1 cellular context compared by ENCODE assay signal in the genomic region with DNA sequence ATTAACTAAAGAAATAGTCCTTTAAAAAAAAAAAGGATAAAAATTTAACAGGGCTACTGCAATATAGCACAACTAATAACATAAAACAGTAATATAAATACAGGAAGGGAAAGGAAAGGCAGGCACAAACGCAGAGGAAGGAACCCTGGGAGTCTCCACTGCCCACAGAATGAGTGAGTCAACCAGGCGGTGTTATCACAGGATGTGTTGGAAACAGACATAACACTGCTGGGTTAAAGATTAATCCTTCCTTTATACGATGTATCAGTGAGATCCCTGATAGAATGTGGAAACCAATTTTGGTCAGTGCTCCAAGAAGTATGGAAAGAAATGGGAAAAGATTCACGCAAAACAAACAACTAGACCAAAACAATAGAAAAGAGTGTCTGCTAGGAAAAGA.
A peak's percentile ranks its signal among the peaks of the same experiment; 100 is the strongest.
TF ChIP-seq lines count a peak whose summit lies in the region.

No MANE protein-coding gene starts in this region.

TF ChIP-seq in HepG2, 621 proteins besides CTCF, POLR2A, EP300 and RAD21 (continues in another document):
- TF ChIP-seq IRX3 (CRISPR knock-in tag; IDR thresholded peaks at IDR 0.05; ENCODE audit: borderline replicate concordance, low read depth) (no peak), SMC3 (IDR thresholded peaks at IDR 0.05; ENCODE audit: low read length) (no peak), ZNF263 (CRISPR knock-in tag; IDR thresholded peaks at IDR 0.05) (no peak), ZNF513 (CRISPR knock-in tag; conservative IDR thresholded peaks at IDR 0.05) (no peak), HNRNPUL1 (IDR thresholded peaks at IDR 0.05; ENCODE audit: low read depth, low read length) (no peak), GTF2F1 (IDR thresholded peaks at IDR 0.05; ENCODE audit: low read length) (no peak), ZNF619 (CRISPR knock-in tag; IDR thresholded peaks at IDR 0.05) (no peak), JUND (CRISPR knock-in tag; IDR thresholded peaks at IDR 0.05) (no peak), NPAS2 (CRISPR knock-in tag; IDR thresholded peaks at IDR 0.05; ENCODE audit: borderline replicate concordance) (no peak), ZNF75D (CRISPR knock-in tag; IDR thresholded peaks at IDR 0.05; ENCODE audit: borderline replicate concordance) (no peak), HOXD1 (CRISPR knock-in tag; IDR thresholded peaks at IDR 0.05) (no peak), SAP130 (CRISPR knock-in tag; IDR thresholded peaks at IDR 0.05; ENCODE audit: low read depth) (peak; percentile 46; the same call in 1 of the 2 replicates), ZNF713 (CRISPR knock-in tag; IDR thresholded peaks at IDR 0.05) (no peak), BCL3 (CRISPR knock-in tag; IDR thresholded peaks at IDR 0.05) (no peak), ZNF224 (CRISPR knock-in tag; IDR thresholded peaks at IDR 0.05) (no peak), ATF7 (IDR thresholded peaks at IDR 0.05) (no peak), ATF7 (CRISPR knock-in tag; IDR thresholded peaks at IDR 0.05) (no peak), ZNF34 (CRISPR knock-in tag; IDR thresholded peaks at IDR 0.05; ENCODE audit: borderline replicate concordance) (no peak), FOXP4 (CRISPR knock-in tag; IDR thresholded peaks at IDR 0.05) (no peak), ZBTB26 (CRISPR knock-in tag; IDR thresholded peaks at IDR 0.05; ENCODE audit: borderline replicate concordance) (no peak), SNRNP70 (IDR thresholded peaks at IDR 0.05; ENCODE audit: low read depth, low read length) (no peak), GZF1 (CRISPR knock-in tag; IDR thresholded peaks at IDR 0.05) (no peak), MBNL3 (CRISPR knock-in tag; conservative IDR thresholded peaks at IDR 0.05) (no peak), ZNF83 (CRISPR knock-in tag; IDR thresholded peaks at IDR 0.05; ENCODE audit: borderline replicate concordance) (no peak), AKAP8 (CRISPR knock-in tag; IDR thresholded peaks at IDR 0.05) (no peak), GATAD2A (CRISPR knock-in tag; IDR thresholded peaks at IDR 0.05) (peak; percentile 43; the same call in 1 of the 2 replicates), ATF5 (CRISPR knock-in tag; IDR thresholded peaks at IDR 0.05; ENCODE audit: low read depth) (no peak), ZBTB38 (CRISPR knock-in tag; IDR thresholded peaks at IDR 0.05) (no peak), NR2C2 (CRISPR knock-in tag; IDR thresholded peaks at IDR 0.05; ENCODE audit: borderline replicate concordance) (no peak), KMT2A (CRISPR knock-in tag; IDR thresholded peaks at IDR 0.05) (no peak), MXD4 (CRISPR knock-in tag; IDR thresholded peaks at IDR 0.05) (no peak), CC2D1A (CRISPR knock-in tag; IDR thresholded peaks at IDR 0.05) (no peak), PHF20 (CRISPR knock-in tag; IDR thresholded peaks at IDR 0.05) (no peak), ASH2L (IDR thresholded peaks at IDR 0.05; ENCODE audit: insufficient read length, low read depth, low read length) (no peak), SRSF4 (IDR thresholded peaks at IDR 0.05; ENCODE audit: low read depth, low read length, poor library complexity, severe bottlenecking) (no peak), SMAD1 (CRISPR knock-in tag; IDR thresholded peaks at IDR 0.05; ENCODE audit: borderline replicate concordance, low read depth) (no peak), MLLT10 (CRISPR knock-in tag; IDR thresholded peaks at IDR 0.05) (no peak), ZNF331 (CRISPR knock-in tag; IDR thresholded peaks at IDR 0.05) (no peak), ZNF367 (CRISPR knock-in tag; IDR thresholded peaks at IDR 0.05; ENCODE audit: borderline replicate concordance) (no peak), ZNF138 (CRISPR knock-in tag; IDR thresholded peaks at IDR 0.05; ENCODE audit: low read depth) (no peak), ZSCAN20 (CRISPR knock-in tag; IDR thresholded peaks at IDR 0.05; ENCODE audit: borderline replicate concordance) (no peak), CEBPB (IDR thresholded peaks at IDR 0.05; ENCODE audit: borderline replicate concordance, low read depth, low read length) (no peak), TAF15 (IDR thresholded peaks at IDR 0.05; ENCODE audit: low read depth, low read length, poor library complexity, severe bottlenecking) (no peak), ZFP90 (CRISPR knock-in tag; IDR thresholded peaks at IDR 0.05; ENCODE audit: borderline replicate concordance) (no peak), FOXM1 (CRISPR knock-in tag; IDR thresholded peaks at IDR 0.05) (no peak), MEIS2 (CRISPR knock-in tag; IDR thresholded peaks at IDR 0.05) (no peak), ZFX (CRISPR knock-in tag; IDR thresholded peaks at IDR 0.05; ENCODE audit: low read depth) (no peak), ETV5 (CRISPR knock-in tag; IDR thresholded peaks at IDR 0.05; ENCODE audit: borderline replicate concordance) (peak; percentile 71; the same call in 1 of the 2 replicates), TBL1XR1 (IDR thresholded peaks at IDR 0.05; ENCODE audit: borderline replicate concordance, low read length, partially characterized antibody) (no peak), MAFG (CRISPR knock-in tag; IDR thresholded peaks at IDR 0.05) (no peak), ZNF570 (CRISPR knock-in tag; IDR thresholded peaks at IDR 0.05; ENCODE audit: borderline replicate concordance) (no peak), TRIM24 (CRISPR knock-in tag; IDR thresholded peaks at IDR 0.05) (no peak)
- TF ChIP-seq, protein P1, sequence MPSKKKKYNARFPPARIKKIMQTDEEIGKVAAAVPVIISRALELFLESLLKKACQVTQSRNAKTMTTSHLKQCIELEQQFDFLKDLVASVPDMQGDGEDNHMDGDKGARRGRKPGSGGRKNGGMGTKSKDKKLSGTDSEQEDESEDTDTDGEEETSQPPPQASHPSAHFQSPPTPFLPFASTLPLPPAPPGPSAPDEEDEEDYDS (CRISPR knock-in tag; IDR thresholded peaks at IDR 0.05), result peak; percentile 19; the same call in 1 of the 2 replicates
- TF ChIP-seq, protein P2, sequence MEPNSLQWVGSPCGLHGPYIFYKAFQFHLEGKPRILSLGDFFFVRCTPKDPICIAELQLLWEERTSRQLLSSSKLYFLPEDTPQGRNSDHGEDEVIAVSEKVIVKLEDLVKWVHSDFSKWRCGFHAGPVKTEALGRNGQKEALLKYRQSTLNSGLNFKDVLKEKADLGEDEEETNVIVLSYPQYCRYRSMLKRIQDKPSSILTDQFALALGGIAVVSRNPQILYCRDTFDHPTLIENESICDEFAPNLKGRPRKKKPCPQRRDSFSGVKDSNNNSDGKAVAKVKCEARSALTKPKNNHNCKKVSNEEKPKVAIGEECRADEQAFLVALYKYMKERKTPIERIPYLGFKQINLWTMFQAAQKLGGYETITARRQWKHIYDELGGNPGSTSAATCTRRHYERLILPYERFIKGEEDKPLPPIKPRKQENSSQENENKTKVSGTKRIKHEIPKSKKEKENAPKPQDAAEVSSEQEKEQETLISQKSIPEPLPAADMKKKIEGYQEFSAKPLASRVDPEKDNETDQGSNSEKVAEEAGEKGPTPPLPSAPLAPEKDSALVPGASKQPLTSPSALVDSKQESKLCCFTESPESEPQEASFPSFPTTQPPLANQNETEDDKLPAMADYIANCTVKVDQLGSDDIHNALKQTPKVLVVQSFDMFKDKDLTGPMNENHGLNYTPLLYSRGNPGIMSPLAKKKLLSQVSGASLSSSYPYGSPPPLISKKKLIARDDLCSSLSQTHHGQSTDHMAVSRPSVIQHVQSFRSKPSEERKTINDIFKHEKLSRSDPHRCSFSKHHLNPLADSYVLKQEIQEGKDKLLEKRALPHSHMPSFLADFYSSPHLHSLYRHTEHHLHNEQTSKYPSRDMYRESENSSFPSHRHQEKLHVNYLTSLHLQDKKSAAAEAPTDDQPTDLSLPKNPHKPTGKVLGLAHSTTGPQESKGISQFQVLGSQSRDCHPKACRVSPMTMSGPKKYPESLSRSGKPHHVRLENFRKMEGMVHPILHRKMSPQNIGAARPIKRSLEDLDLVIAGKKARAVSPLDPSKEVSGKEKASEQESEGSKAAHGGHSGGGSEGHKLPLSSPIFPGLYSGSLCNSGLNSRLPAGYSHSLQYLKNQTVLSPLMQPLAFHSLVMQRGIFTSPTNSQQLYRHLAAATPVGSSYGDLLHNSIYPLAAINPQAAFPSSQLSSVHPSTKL (CRISPR knock-in tag; IDR thresholded peaks at IDR 0.05), result no peak
- TF ChIP-seq, protein P3, sequence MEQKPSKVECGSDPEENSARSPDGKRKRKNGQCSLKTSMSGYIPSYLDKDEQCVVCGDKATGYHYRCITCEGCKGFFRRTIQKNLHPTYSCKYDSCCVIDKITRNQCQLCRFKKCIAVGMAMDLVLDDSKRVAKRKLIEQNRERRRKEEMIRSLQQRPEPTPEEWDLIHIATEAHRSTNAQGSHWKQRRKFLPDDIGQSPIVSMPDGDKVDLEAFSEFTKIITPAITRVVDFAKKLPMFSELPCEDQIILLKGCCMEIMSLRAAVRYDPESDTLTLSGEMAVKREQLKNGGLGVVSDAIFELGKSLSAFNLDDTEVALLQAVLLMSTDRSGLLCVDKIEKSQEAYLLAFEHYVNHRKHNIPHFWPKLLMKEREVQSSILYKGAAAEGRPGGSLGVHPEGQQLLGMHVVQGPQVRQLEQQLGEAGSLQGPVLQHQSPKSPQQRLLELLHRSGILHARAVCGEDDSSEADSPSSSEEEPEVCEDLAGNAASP (CRISPR knock-in tag; IDR thresholded peaks at IDR 0.05; ENCODE audit: borderline replicate concordance), result no peak
- TF ChIP-seq, protein P4, sequence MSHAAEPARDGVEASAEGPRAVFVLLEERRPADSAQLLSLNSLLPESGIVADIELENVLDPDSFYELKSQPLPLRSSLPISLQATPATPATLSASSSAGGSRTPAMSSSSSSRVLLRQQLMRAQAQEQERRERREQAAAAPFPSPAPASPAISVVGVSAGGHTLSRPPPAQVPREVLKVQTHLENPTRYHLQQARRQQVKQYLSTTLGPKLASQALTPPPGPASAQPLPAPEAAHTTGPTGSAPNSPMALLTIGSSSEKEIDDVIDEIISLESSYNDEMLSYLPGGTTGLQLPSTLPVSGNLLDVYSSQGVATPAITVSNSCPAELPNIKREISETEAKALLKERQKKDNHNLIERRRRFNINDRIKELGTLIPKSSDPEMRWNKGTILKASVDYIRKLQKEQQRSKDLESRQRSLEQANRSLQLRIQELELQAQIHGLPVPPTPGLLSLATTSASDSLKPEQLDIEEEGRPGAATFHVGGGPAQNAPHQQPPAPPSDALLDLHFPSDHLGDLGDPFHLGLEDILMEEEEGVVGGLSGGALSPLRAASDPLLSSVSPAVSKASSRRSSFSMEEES (CRISPR knock-in tag; IDR thresholded peaks at IDR 0.05), result no peak
- TF ChIP-seq, protein P5, sequence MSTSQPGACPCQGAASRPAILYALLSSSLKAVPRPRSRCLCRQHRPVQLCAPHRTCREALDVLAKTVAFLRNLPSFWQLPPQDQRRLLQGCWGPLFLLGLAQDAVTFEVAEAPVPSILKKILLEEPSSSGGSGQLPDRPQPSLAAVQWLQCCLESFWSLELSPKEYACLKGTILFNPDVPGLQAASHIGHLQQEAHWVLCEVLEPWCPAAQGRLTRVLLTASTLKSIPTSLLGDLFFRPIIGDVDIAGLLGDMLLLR (CRISPR knock-in tag; IDR thresholded peaks at IDR 0.05), result no peak
